ENCODE assay signal across 19 cellular contexts in the genomic region with DNA sequence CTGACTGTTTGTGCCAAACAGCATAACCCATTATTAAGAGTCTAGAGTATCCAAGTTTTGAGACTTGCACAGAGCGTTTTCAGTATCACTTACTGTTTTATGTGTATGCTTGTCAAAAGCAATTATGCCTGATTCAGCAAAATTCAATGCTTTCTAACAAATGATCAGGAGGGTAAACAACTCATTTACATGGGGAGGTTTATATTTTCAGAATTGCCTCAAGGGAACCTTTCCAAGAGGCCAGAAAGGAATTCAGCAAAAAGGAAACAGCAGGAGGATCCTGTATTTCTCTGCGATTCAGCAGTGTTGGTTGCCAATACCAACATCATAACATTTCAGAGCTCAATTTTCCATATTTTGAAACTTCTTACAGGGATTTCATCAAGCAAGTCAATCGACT.
A peak's percentile ranks its signal among the peaks of the same experiment; 100 is the strongest.
DNase-seq lines count a peak whose midpoint lies in the region; ATAC-seq, FAIRE-seq and TF ChIP-seq lines count a peak whose summit lies in the region.
"Had no signal": no experiment of that assay in that cellular context is flagged by ENCODE, and none has a peak within 500 bp of the region (broad histone marks: within the 10 kb centered on the region; RNA-seq: fewer than 3 reads in every experiment).

No MANE protein-coding gene starts in this region.

- BruUV-seq in IMR-90 (replicated peaks; lab: Mats Ljungman, UMichigan) (no TSS peak), HepG2 (replicated peaks; lab: Mats Ljungman, UMichigan) (no TSS peak)

- no peak overlapping the region for H2BK120ac ChIP-seq in IMR-90 (ENCODE audit: low read depth, low read length)

- H4K91ac ChIP-seq in IMR-90 (ENCODE audit: insufficient read depth, low read depth, low read length), result no peak overlapping the region

- no peak overlapping the region for H4K5ac ChIP-seq in IMR-90 (ENCODE audit: low read depth, low read length)

- H2BK20ac ChIP-seq in IMR-90 (ENCODE audit: low read depth, low read length), result no peak overlapping the region

- ATAC-seq in IMR-90 (ENCODE audit: low read depth) (no peak; the same call in 1 of the 2 replicates), HepG2 (no peak), GM18909 (IDR thresholded peaks at IDR 0.05; ENCODE audit: poor library complexity, unreplicated experiment) (no peak)
- no peak for ATAC-seq in stimulated activated naive B cell treated with anti-CD40 and anti-IgM and Interleukin-4, amounts not matched to agents 10 μg/mL and 1 μg/mL and 100 μg/mL, for 72 hours (replicated peaks)

- H3K23ac ChIP-seq in IMR-90 (ENCODE audit: low read depth, low read length), result no peak overlapping the region

- POLR2A ChIA-PET in IMR-90 (lab: Charles Lee; ENCODE audit: unreplicated experiment), result no interaction called here
- POLR2A ChIA-PET in HepG2 (lab: Yijun Ruan, JAX), result no interaction called here

- no peak overlapping the region for H2BK5ac ChIP-seq in IMR-90 (ENCODE audit: low read depth, low read length, poor library complexity, severe bottlenecking)

- no peaks in the 10 kb centered on the region for H3K36me3 Mint-ChIP-seq in dendritic cell treated with granulocyte-macrophage colony-stimulating factor and Interleukin-4, amounts not matched to agents 40 ng/mL and 50 ng/mL, for 4 days (ENCODE audit: low read depth)
- H3K36me3 Mint-ChIP-seq in stimulated activated naive B cell treated with anti-CD40 and anti-IgM and Interleukin-4, amounts not matched to agents 10 μg/mL and 1 μg/mL and 100 μg/mL, for 72 hours, result no peaks in the 10 kb centered on the region
- H3K36me3 Mint-ChIP-seq: brain had no signal

- H3K27ac Mint-ChIP-seq in dendritic cell treated with granulocyte-macrophage colony-stimulating factor and Interleukin-4, amounts not matched to agents 40 ng/mL and 50 ng/mL, for 4 days, result peak overlapping the region; percentile 57
- no peak overlapping the region for H3K27ac Mint-ChIP-seq in stimulated activated naive B cell treated with anti-CD40 and anti-IgM and Interleukin-4, amounts not matched to agents 10 μg/mL and 1 μg/mL and 100 μg/mL, for 72 hours
- H3K27ac Mint-ChIP-seq: IgD-negative memory B cell had no signal

- no peak overlapping the region for H3K4me3 ChIP-seq in IMR-90 (ENCODE audit: insufficient read depth, low read depth, low read length)
- H3K4me3 ChIP-seq in HepG2 (replicated peaks in 1 of 3; ENCODE audit: insufficient read depth in 1 of 3, low read depth in 2 of 3, low read length in 3 of 3), result no peak overlapping the region
- H3K4me3 ChIP-seq: tibial artery had no signal

- TF ChIP-seq POLR2A in IMR-90 (IDR thresholded peaks at IDR 0.05; ENCODE audit: low read depth, low read length), result no peak
- TF ChIP-seq POLR2A in HepG2 (IDR thresholded peaks at IDR 0.05; ENCODE audit: insufficient read depth in 1 of 2, low read depth in 2 of 2, low read length in 2 of 2), result no peak

- peak; percentile 100 for FAIRE-seq in A204.1 (lab: Jason Lieb, UNC)
- FAIRE-seq in HepG2 (lab: Jason Lieb, UNC), result no peak

- TF ChIP-seq EP300 in HepG2 (IDR thresholded peaks at IDR 0.05; ENCODE audit: low read depth in 2 of 2, low read length in 2 of 2) (no peak), HepG2 (CRISPR knock-in tag; IDR thresholded peaks at IDR 0.05; ENCODE audit: borderline replicate concordance) (no peak)

- no peak overlapping the region; the same call in 1 of the 2 replicates for H3K18ac ChIP-seq in IMR-90 (ENCODE audit: low read depth, low read length)

- TF ChIP-seq RAD21 in IMR-90 (IDR thresholded peaks at IDR 0.05; ENCODE audit: low read length) (no peak), HepG2 (CRISPR knock-in tag; IDR thresholded peaks at IDR 0.05) (no peak)

- H3K9me3 ChIP-seq in IMR-90 (ENCODE audit: control insufficient read depth, insufficient read depth, low read length), result peaks cover 6% of the 10 kb centered on the region
- no peaks in the 10 kb centered on the region for H3K9me3 ChIP-seq in HepG2 (ENCODE audit: low read length)
- H3K9me3 ChIP-seq: neutrophil had no signal

- CTCF ChIA-PET in IMR-90 (lab: Yijun Ruan, JAX), result interaction anchor here (1.4 kb wide), 1 partner anchor 18 kb away, joined by 3 read pairs; no protein-coding TSS in a partner anchor
- CTCF ChIA-PET in HepG2 (lab: Yijun Ruan, JAX; ENCODE audit: low intra/inter-chr PET ratio, low total read pairs), result no interaction called here

- no peak for TF ChIP-seq CTCF in IMR-90 (conservative IDR thresholded peaks at IDR 0.05; ENCODE audit: low read depth, low read length)
- TF ChIP-seq CTCF in HepG2 (CRISPR knock-in tag; IDR thresholded peaks at IDR 0.05), result no peak

- no peak overlapping the region for H3K4ac ChIP-seq in IMR-90 (ENCODE audit: low read depth, low read length)

- H3K27me3 ChIP-seq in IMR-90 (ENCODE audit: control insufficient read depth, insufficient read depth, low read length), result no peaks in the 10 kb centered on the region
- H3K27me3 ChIP-seq in HepG2 (ENCODE audit: control insufficient read depth in 1 of 2, insufficient read depth in 2 of 2, low read length in 2 of 2), result no peaks in the 10 kb centered on the region; a peak in 1 of 5 replicates
- H3K27me3 ChIP-seq: neutrophil, tibial artery had no signal

- H2AFZ ChIP-seq in IMR-90 (replicated peaks; ENCODE audit: low read length, poor library complexity), result no peak overlapping the region
- no peak overlapping the region for H2AFZ ChIP-seq in HepG2 (ENCODE audit: low read length)

- peaks cover 21% of the 10 kb centered on the region for H3K9me3 Mint-ChIP-seq in dendritic cell treated with granulocyte-macrophage colony-stimulating factor and Interleukin-4, amounts not matched to agents 40 ng/mL and 50 ng/mL, for 4 days
- H3K9me3 Mint-ChIP-seq in stimulated activated naive B cell treated with anti-CD40 and anti-IgM and Interleukin-4, amounts not matched to agents 10 μg/mL and 1 μg/mL and 100 μg/mL, for 72 hours, result peaks cover 6% of the 10 kb centered on the region in 2 donors

- in situ Hi-C loops in IMR-90 (cut with MboI; ENCODE audit: low sequenced_read_pairs), result no loop called here
- in situ Hi-C loops in HepG2 (cut with HindIII; ENCODE audit: extremely low pct_ligation_motif_present, low pct_unique_long_range_greater_than_20kb), result no loop called here

- H3K27ac ChIP-seq in IMR-90 (ENCODE audit: insufficient read depth, low read length) (no peak overlapping the region), HepG2 (ENCODE audit: extremely low read length, insufficient read depth, low read length) (no peak overlapping the region)
- H3K27ac ChIP-seq: neutrophil had no signal

- no peak overlapping the region for H2BK15ac ChIP-seq in IMR-90 (ENCODE audit: low read depth, low read length)

- no peak overlapping the region for H2AK5ac ChIP-seq in IMR-90 (ENCODE audit: low read depth, low read length)

- DNase-seq in IMR-90 (peak; percentile 33), HepG2 (ENCODE audit: low spot score) (no peak), cerebellum (ENCODE audit: low spot score) (no peak), cerebellar nuclear complex (lab: John Stamatoyannopoulos, UW) (no peak)
- no peak for DNase-seq in stimulated activated naive B cell treated with anti-CD40 and anti-IgM and Interleukin-4, amounts not matched to agents 10 μg/mL and 1 μg/mL and 100 μg/mL, for 72 hours
- DNase-seq: ACHN; activated CD4-positive, alpha-beta T cell treated with anti-CD3 and anti-CD28 coated beads, Interleukin-2, amount 50 U/mL, for 4 hours; Calu3; NCI-H1417; NCI-H69; stimulated activated CD4-positive, alpha-beta T cell treated with anti-CD3 and anti-CD28 coated beads, Interleukin-15, amount 100 ng/mL, for 24 hours; T1000; tibial artery had no signal

- H3K4me1 Mint-ChIP-seq in dendritic cell treated with granulocyte-macrophage colony-stimulating factor and Interleukin-4, amounts not matched to agents 40 ng/mL and 50 ng/mL, for 4 days (ENCODE audit: low read depth), result peaks cover 21% of the 10 kb centered on the region
- no peaks in the 10 kb centered on the region for H3K4me1 Mint-ChIP-seq in stimulated activated naive B cell treated with anti-CD40 and anti-IgM and Interleukin-4, amounts not matched to agents 10 μg/mL and 1 μg/mL and 100 μg/mL, for 72 hours

- no peak overlapping the region for H3K14ac ChIP-seq in IMR-90 (replicated peaks; ENCODE audit: low read depth, low read length)

- intact Hi-C loops in IMR-90 (cut with micrococcal nuclease) (no loop called here), HepG2 (cut with micrococcal nuclease; ENCODE audit: unreplicated experiment) (no loop called here)
- intact Hi-C loops in dendritic cell treated with granulocyte-macrophage colony-stimulating factor and Interleukin-4, amounts not matched to agents 40 ng/mL and 50 ng/mL, for 4 days (cut with micrococcal nuclease), result no loop called here

- H3K9ac ChIP-seq in IMR-90 (ENCODE audit: low read depth, low read length), result no peak overlapping the region
- H3K9ac ChIP-seq in HepG2 (ENCODE audit: insufficient read depth, low read depth, low read length), result no peak overlapping the region

- H3K4me1 ChIP-seq in IMR-90 (ENCODE audit: control insufficient read depth, insufficient read depth, low read length) (0 out of 2 replicates have a peak, but pooled peaks cover 4% of the 10 kb centered on the region), HepG2 (ENCODE audit: insufficient read depth, low read length) (no peaks in the 10 kb centered on the region)

- H3K9me1 ChIP-seq in IMR-90 (ENCODE audit: insufficient read depth, low read length), result no peaks in the 10 kb centered on the region

- no peaks in the 10 kb centered on the region for H3K79me1 ChIP-seq in IMR-90 (ENCODE audit: low read depth in 1 of 2, low read length in 2 of 2)

- no peaks in the 10 kb centered on the region for H3K79me2 ChIP-seq in HepG2 (ENCODE audit: insufficient read depth, low read length)

- no peak overlapping the region for H3K56ac ChIP-seq in IMR-90 (ENCODE audit: extremely low read depth, insufficient read depth, low read length)

- dilution Hi-C loops in IMR-90 (cut with HindIII; ENCODE audit: low sequenced_read_pairs, unreplicated experiment), result no loop called here

- H3K36me3 ChIP-seq in IMR-90 (ENCODE audit: control insufficient read depth, insufficient read depth, low read length), result no peaks in the 10 kb centered on the region
- no peaks in the 10 kb centered on the region for H3K36me3 ChIP-seq in HepG2 (replicated peaks in 1 of 2; ENCODE audit: control insufficient read depth in 1 of 2, insufficient read depth in 2 of 2, low read length in 2 of 2)
- H3K36me3 ChIP-seq: neutrophil, tibial artery had no signal

- H4K20me1 ChIP-seq in IMR-90 (ENCODE audit: insufficient read depth, low read length) (no peaks in the 10 kb centered on the region), HepG2 (ENCODE audit: insufficient read depth, low read length) (no peaks in the 10 kb centered on the region)

- H3K4me2 ChIP-seq in IMR-90 (ENCODE audit: low read depth, low read length), result peak overlapping the region; percentile 2; the same call in 1 of the 2 replicates
- H3K4me2 ChIP-seq in HepG2 (ENCODE audit: low read depth, low read length), result no peak overlapping the region

- H2AK9ac ChIP-seq in IMR-90 (replicated peaks; ENCODE audit: low read depth, low read length, poor library complexity), result no peak overlapping the region

- no peak overlapping the region for H3K4me3 Mint-ChIP-seq in dendritic cell treated with granulocyte-macrophage colony-stimulating factor and Interleukin-4, amounts not matched to agents 40 ng/mL and 50 ng/mL, for 4 days
- H3K4me3 Mint-ChIP-seq in stimulated activated naive B cell treated with anti-CD40 and anti-IgM and Interleukin-4, amounts not matched to agents 10 μg/mL and 1 μg/mL and 100 μg/mL, for 72 hours, result no peak overlapping the region
- H3K4me3 Mint-ChIP-seq: IgD-negative memory B cell had no signal

- no CpG with 5 or more reads among the region's 3 CpGs for WGBS in IMR-90 (ENCODE audit: extremely low coverage in 2 of 2, insufficient read length in 1 of 2), 2 experiments
- WGBS in HepG2 (ENCODE audit: low lambda C conversion rate), result 49% methylated on average over 3 of the region's 3 CpGs

- 0 out of 4 replicates have a peak overlapping the region, but pooled peaks of 1 of the 2 experiments have one; percentile 9 for H4K8ac ChIP-seq in IMR-90 (ENCODE audit: low read depth in 2 of 2, low read length in 2 of 2)

- H3K27me3 Mint-ChIP-seq in dendritic cell treated with granulocyte-macrophage colony-stimulating factor and Interleukin-4, amounts not matched to agents 40 ng/mL and 50 ng/mL, for 4 days, result no peaks in the 10 kb centered on the region
- H3K27me3 Mint-ChIP-seq in stimulated activated naive B cell treated with anti-CD40 and anti-IgM and Interleukin-4, amounts not matched to agents 10 μg/mL and 1 μg/mL and 100 μg/mL, for 72 hours, result peaks cover 7 to 10% of the 10 kb centered on the region in 2 donors
- H3K27me3 Mint-ChIP-seq: brain, IgD-negative memory B cell had no signal
